Comparison of ENCODE assay signal across 21 cellular contexts in the genomic region with DNA sequence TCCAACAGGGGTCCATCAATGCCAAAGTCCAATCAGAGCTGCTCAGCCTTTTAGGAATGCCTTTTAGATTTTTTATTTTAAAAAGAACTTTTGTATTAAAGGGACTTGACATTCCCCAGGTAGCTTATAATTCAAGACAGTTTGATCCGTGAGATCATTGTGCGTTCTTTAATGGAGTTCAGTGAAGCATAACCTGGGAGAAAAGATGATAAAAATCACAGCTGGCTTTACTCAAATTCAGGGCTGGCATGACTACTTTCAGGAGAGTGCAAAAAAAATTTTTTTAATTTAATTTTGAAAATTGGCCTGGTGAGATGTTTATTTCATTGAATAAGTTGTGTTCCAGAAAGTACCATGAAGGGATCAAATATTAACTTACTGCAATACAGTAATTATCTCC.
"Had no signal": no experiment of that assay in that cellular context is flagged by ENCODE, and none has a peak within 500 bp of the region (broad histone marks: within the 10 kb centered on the region; RNA-seq: fewer than 3 reads in every experiment).

No MANE protein-coding gene starts in this region.

- H3K36me3 Mint-ChIP-seq: memory B cell; natural killer cell treated with Interleukin-12 subunit alpha and Interleukin-12 subunit beta and Interleukin-15 and Interleukin-18, amount 100 ng/mL, for 72 hours; stimulated activated effector memory CD8-positive, alpha-beta T cell treated with anti-CD3 and anti-CD28 coated beads, Interleukin-12 subunit alpha, Interleukin-12 subunit beta, amount 100 ng/mL, for 72 hours had no signal

- H3K27ac Mint-ChIP-seq: endodermal cell; memory B cell; natural killer cell treated with Interleukin-12 subunit alpha and Interleukin-12 subunit beta and Interleukin-15 and Interleukin-18, amount 100 ng/mL, for 72 hours; stimulated activated effector memory CD8-positive, alpha-beta T cell treated with anti-CD3 and anti-CD28 coated beads, Interleukin-12 subunit alpha, Interleukin-12 subunit beta, amount 100 ng/mL, for 72 hours had no signal

- H3K27me3 Mint-ChIP-seq: memory B cell had no signal

- DNase-seq: effector CD4-positive, alpha-beta T cell; endodermal cell; erythroblast; foreskin melanocyte; head of caudate nucleus; hypothalamus; left lung; lower lobe of right lung; midbrain; right lobe of liver; stimulated activated CD4-positive, alpha-beta T cell treated with anti-CD3 and anti-CD28 coated beads, Interleukin-4, amount 100 ng/mL, for 1 hour; stimulated activated CD8-positive, alpha-beta memory T cell treated with anti-CD3 and anti-CD28 coated beads, Interleukin-4, amount 100 ng/mL, for 48 hours; stimulated activated naive CD8-positive, alpha-beta T cell treated with anti-CD3 and anti-CD28 coated beads, Interleukin-15, Interleukin-2, amounts not matched to agents 100 U/mL and 50 U/mL, for 24 hours had no signal

- H3K79me2 ChIP-seq: parathyroid adenoma had no signal

- H3K4me1 ChIP-seq: left lung, lower lobe of right lung, parathyroid adenoma, prostate gland, right lobe of liver, tibial nerve had no signal

- FAIRE-seq: endothelial cell of umbilical vein had no signal

- H3K9ac ChIP-seq: parathyroid adenoma had no signal

- ATAC-seq: lower lobe of right lung; natural killer cell treated with Interleukin-12 subunit alpha and Interleukin-12 subunit beta and Interleukin-15 and Interleukin-18, amount 100 ng/mL, for 72 hours; right lobe of liver; stimulated activated effector memory CD8-positive, alpha-beta T cell treated with anti-CD3 and anti-CD28 coated beads, Interleukin-12 subunit alpha, Interleukin-12 subunit beta, amount 100 ng/mL, for 72 hours; stimulated activated naive CD8-positive, alpha-beta T cell treated with anti-CD3 and anti-CD28 coated beads, Interleukin-15, Interleukin-2, amounts not matched to agents 100 U/mL and 50 U/mL, for 24 hours had no signal

- H3K4me3 ChIP-seq: coronary artery, left lung, lower lobe of right lung, prostate gland, right lobe of liver, tibial nerve had no signal

- H3K27ac ChIP-seq: coronary artery, left lung, lower lobe of right lung, parathyroid adenoma, prostate gland, right lobe of liver, tibial nerve had no signal

- H3K36me3 ChIP-seq: left lung, lower lobe of right lung, prostate gland, right lobe of liver, tibial nerve had no signal

- H3K4me1 Mint-ChIP-seq: stimulated activated effector memory CD8-positive, alpha-beta T cell treated with anti-CD3 and anti-CD28 coated beads, Interleukin-12 subunit alpha, Interleukin-12 subunit beta, amount 100 ng/mL, for 72 hours had no signal

- H2AFZ ChIP-seq: parathyroid adenoma had no signal

- H3K4me3 Mint-ChIP-seq: endodermal cell; memory B cell; natural killer cell treated with Interleukin-12 subunit alpha and Interleukin-12 subunit beta and Interleukin-15 and Interleukin-18, amount 100 ng/mL, for 72 hours; stimulated activated effector memory CD8-positive, alpha-beta T cell treated with anti-CD3 and anti-CD28 coated beads, Interleukin-12 subunit alpha, Interleukin-12 subunit beta, amount 100 ng/mL, for 72 hours had no signal

- H3K9me3 Mint-ChIP-seq: endodermal cell; memory B cell; natural killer cell treated with Interleukin-12 subunit alpha and Interleukin-12 subunit beta and Interleukin-15 and Interleukin-18, amount 100 ng/mL, for 72 hours; stimulated activated effector memory CD8-positive, alpha-beta T cell treated with anti-CD3 and anti-CD28 coated beads, Interleukin-12 subunit alpha, Interleukin-12 subunit beta, amount 100 ng/mL, for 72 hours had no signal

- H3K27me3 ChIP-seq: left lung, right lobe of liver, tibial nerve had no signal

- H3K9me3 ChIP-seq: left lung, lower lobe of right lung, prostate gland, right lobe of liver, tibial nerve had no signal
